ENCODE assay signal across 17 cellular contexts in genomic region chr4:87377816-87378215, GRCh38. TPM values are rescaled to one million over a fixed set of nuclear protein-coding genes. Genes with fewer than 3 reads are reported as not detected.
"Had no signal": no experiment of that assay in that cellular context is flagged by ENCODE, and none has a peak within 500 bp of the region (broad histone marks: within the 10 kb centered on the region; RNA-seq: fewer than 3 reads in every experiment).

No MANE protein-coding gene starts in this region.

- DNase-seq: activated CD4-positive, alpha-beta T cell treated with anti-CD3 and anti-CD28 coated beads, Interleukin-2, amount 10 ng/mL, durations not matched to agents 7 days and 5 days; activated T-cell treated with anti-CD3 and anti-CD28 coated beads, Interleukin-2, amount 50 U/mL, for 1 hour; amniotic stem cell; colonic mucosa; dorsolateral prefrontal cortex; gastrocnemius medialis; hippocampal formation; kidney glomerular epithelial cell; left lung; pancreas; psoas muscle; stimulated activated CD4-positive, alpha-beta T cell treated with anti-CD3 and anti-CD28 coated beads, Interleukin-4, amount 100 ng/mL, for 4 hours; stimulated activated naive CD8-positive, alpha-beta T cell treated with anti-CD3 and anti-CD28 coated beads, Interleukin-15, amount 100 ng/mL, for 72 hours; tibial artery had no signal

- H3K4me1 Mint-ChIP-seq: activated CD4-positive, alpha-beta T cell treated with anti-CD3 and anti-CD28 coated beads, Interleukin-2, amount 10 ng/mL, durations not matched to agents 7 days and 5 days; nephron had no signal

- H3K27me3 Mint-ChIP-seq: activated CD4-positive, alpha-beta T cell treated with anti-CD3 and anti-CD28 coated beads, Interleukin-2, amount 10 ng/mL, durations not matched to agents 7 days and 5 days; stimulated activated naive CD8-positive, alpha-beta T cell treated with anti-CD3 and anti-CD28 coated beads, Interleukin-15, amount 100 ng/mL, for 72 hours had no signal

- H3K4me3 Mint-ChIP-seq: activated CD4-positive, alpha-beta T cell treated with anti-CD3 and anti-CD28 coated beads, Interleukin-2, amount 10 ng/mL, durations not matched to agents 7 days and 5 days; nephron; stimulated activated naive CD8-positive, alpha-beta T cell treated with anti-CD3 and anti-CD28 coated beads, Interleukin-15, amount 100 ng/mL, for 72 hours had no signal

- FAIRE-seq: pancreas had no signal

- H3K27ac Mint-ChIP-seq: activated CD4-positive, alpha-beta T cell treated with anti-CD3 and anti-CD28 coated beads, Interleukin-2, amount 10 ng/mL, durations not matched to agents 7 days and 5 days; activated naive CD4-positive, alpha-beta T cell treated with anti-CD3 and anti-CD28 coated beads, Interleukin-2, amount 50 U/mL, for 72 hours; nephron had no signal

- H3K9me3 Mint-ChIP-seq: activated CD4-positive, alpha-beta T cell treated with anti-CD3 and anti-CD28 coated beads, Interleukin-2, amount 10 ng/mL, durations not matched to agents 7 days and 5 days; activated naive CD4-positive, alpha-beta T cell treated with anti-CD3 and anti-CD28 coated beads, Interleukin-2, amount 50 U/mL, for 72 hours; stimulated activated naive CD8-positive, alpha-beta T cell treated with anti-CD3 and anti-CD28 coated beads, Interleukin-15, amount 100 ng/mL, for 72 hours had no signal

- ATAC-seq: activated naive CD4-positive, alpha-beta T cell treated with anti-CD3 and anti-CD28 coated beads, Interleukin-2, amount 50 U/mL, for 72 hours; gastrocnemius medialis; left lung; pancreas; psoas muscle; stimulated activated naive CD8-positive, alpha-beta T cell treated with anti-CD3 and anti-CD28 coated beads, Interleukin-15, amount 100 ng/mL, for 72 hours had no signal

RNA-seq across cellular contexts. Expression of gene HSD17B13, which starts 55.1 kb away (rescaled TPM):
- total RNA-seq: right atrium auricular region had no signal
